In genomic region chr14:49828640-49829039, GRCh38 we compare ENCODE assay signal across 17 cellular contexts. TPM values are rescaled to one million over a fixed set of nuclear protein-coding genes. Genes with fewer than 3 reads are reported as not detected.
DNase-seq lines count a peak whose midpoint lies in the region; ATAC-seq, FAIRE-seq and TF ChIP-seq lines count a peak whose summit lies in the region.
"Had no signal": no experiment of that assay in that cellular context is flagged by ENCODE, and none has a peak within 500 bp of the region (broad histone marks: within the 10 kb centered on the region; RNA-seq: fewer than 3 reads in every experiment).

No MANE protein-coding gene starts in this region.

- H3K27ac Mint-ChIP-seq in T-helper 17 cell, result no peak overlapping the region
- H3K27ac Mint-ChIP-seq: GM23338 had no signal

- intact Hi-C loops in A673 (cut with micrococcal nuclease; ENCODE audit: unreplicated experiment) (no loop called here), pancreas (cut with DNase I) (no loop called here)

- POLR2A ChIA-PET in A673 (lab: Charles Lee; ENCODE audit: low non-redundant PET), result no interaction called here

- H3K4me3 Mint-ChIP-seq in T-helper 17 cell, result no peak overlapping the region
- H3K4me3 Mint-ChIP-seq: CD8-positive, alpha-beta memory T cell; GM23338; IgD-negative memory B cell had no signal

- H3K4me1 Mint-ChIP-seq in T-helper 17 cell, result peaks cover 13% of the 10 kb centered on the region
- H3K4me1 Mint-ChIP-seq: GM23338 had no signal

- no peaks in the 10 kb centered on the region for H3K27me3 ChIP-seq in A673 (replicated peaks; ENCODE audit: insufficient read depth, low read depth, low read length, poor library complexity)
- no peaks in the 10 kb centered on the region for H3K27me3 ChIP-seq in pancreas
- H3K27me3 ChIP-seq: BLaER1 had no signal

- H3K36me3 ChIP-seq in A673 (ENCODE audit: insufficient read depth, low read length, poor library complexity, severe bottlenecking) (peaks cover 87% of the 10 kb centered on the region), pancreas (peaks cover 0 to 69% (median 34%) of the 10 kb centered on the region in 3 donors)

- DNase-seq in A673 (ENCODE audit: low spot score) (no peak), pancreas (no peak), COLO668 (lab: John Stamatoyannopoulos, UW; ENCODE audit: unreplicated experiment) (no peak), T-helper 17 cell (no peak)
- DNase-seq: AML-193; CD8-positive, alpha-beta memory T cell; DMS153; DMS79 treated with DMSO at 0.1 percent for 48 hours; EL; H7 had no signal

- no peak overlapping the region for H3K27ac ChIP-seq in A673 (ENCODE audit: low read depth, low read length, poor library complexity, severe bottlenecking)
- no peak overlapping the region for H3K27ac ChIP-seq in pancreas
- H3K27ac ChIP-seq: BLaER1 had no signal

- CTCF ChIA-PET in A673 (lab: Charles Lee), result interaction anchor here (1.1 kb wide), 1 partner anchor 194 kb away, joined by 3 read pairs; no protein-coding TSS in a partner anchor

- WGBS in pancreas, 2 donors, result 81 to 92% methylated on average over 2 of the region's 2 CpGs

- peaks cover 14% of the 10 kb centered on the region for H3K36me3 Mint-ChIP-seq in T-helper 17 cell (ENCODE audit: low read depth)

- TF ChIP-seq CTCF in A673 (conservative IDR thresholded peaks at IDR 0.05; ENCODE audit: low read depth, low read length), result no peak
- TF ChIP-seq CTCF in pancreas (IDR thresholded peaks at IDR 0.05), result no peak

- H3K4me1 ChIP-seq in A673 (ENCODE audit: insufficient read depth, low read length, poor library complexity, severe bottlenecking), result no peaks in the 10 kb centered on the region
- no peaks in the 10 kb centered on the region for H3K4me1 ChIP-seq in pancreas
- H3K4me1 ChIP-seq: BLaER1 had no signal

- no peaks in the 10 kb centered on the region for H3K27me3 Mint-ChIP-seq in T-helper 17 cell
- H3K27me3 Mint-ChIP-seq: CD8-positive, alpha-beta memory T cell; IgD-negative memory B cell had no signal

- H3K9me3 ChIP-seq in A673 (ENCODE audit: low read depth, low read length, poor library complexity, severe bottlenecking), result no peaks in the 10 kb centered on the region
- H3K9me3 ChIP-seq in pancreas, result no peaks in the 10 kb centered on the region
- H3K9me3 ChIP-seq in T-helper 17 cell (ENCODE audit: control insufficient read depth, low read length, poor library complexity, severe bottlenecking), result no peaks in the 10 kb centered on the region

- peak; percentile 81 for FAIRE-seq in A204.1 (lab: Jason Lieb, UNC)
- peak; percentile 10 for FAIRE-seq in colon (lab: Jason Lieb, UNC)
- FAIRE-seq in pancreas (lab: Jason Lieb, UNC), result peak; percentile 59
- FAIRE-seq: GM12891 had no signal

- TSS peak; percentile 35 for BruUV-seq in A673 (replicated peaks; lab: Mats Ljungman, UMichigan)

- H3K4me3 ChIP-seq in A673 (ENCODE audit: low read depth, low read length, poor library complexity, severe bottlenecking) (no peak overlapping the region), pancreas (no peak overlapping the region)
- H3K4me3 ChIP-seq: BLaER1, GM23338 had no signal

- ATAC-seq in pancreas, result no peak
- ATAC-seq in HG03342 (IDR thresholded peaks at IDR 0.05; ENCODE audit: unreplicated experiment), result no peak
- no peak for ATAC-seq in T-helper 17 cell
- ATAC-seq: GM23338 had no signal

RNA-seq across cellular contexts. Expression of gene NEMF, which starts 23.9 kb away (rescaled TPM):
- total RNA-seq in A673 (2021) (77.5 and 80.2 TPM in 2 replicates), pancreas (10 to 100 TPM; 17.6 to 32.4 (median 21.7) TPM), T-helper 17 cell (10 to 100 TPM; 83.4 to 83.5 TPM)
- 10 to 100 TPM; 22.3 to 24.7 TPM for polyA plus RNA-seq in pancreas
